Comparison of ENCODE assay signal across 19 cellular contexts in genomic region chr13:22270881-22271280, GRCh38.
"Had no signal": no experiment of that assay in that cellular context is flagged by ENCODE, and none has a peak within 500 bp of the region (broad histone marks: within the 10 kb centered on the region; RNA-seq: fewer than 3 reads in every experiment).

No MANE protein-coding gene starts in this region.

- H3K36me3 ChIP-seq: esophagus muscularis mucosa, gastroesophageal sphincter, heart left ventricle, left lung, lower lobe of right lung had no signal

- DNase-seq: dermis blood vessel endothelial cell; dorsolateral prefrontal cortex; effector CD4-positive, alpha-beta T cell; effector memory CD4-positive, alpha-beta T cell; foreskin keratinocyte; heart left ventricle; hypothalamus; immature natural killer cell; left cardiac atrium; left lung; left ventricle myocardium superior; lower lobe of right lung; mesenchymal stem cell; mucosa of descending colon; naive thymus-derived CD4-positive, alpha-beta T cell had no signal

- ATAC-seq: foreskin keratinocyte; gastroesophageal sphincter; heart left ventricle; left cardiac atrium; left lung; left ventricle myocardium superior; lower lobe of right lung; mucosa of descending colon; naive thymus-derived CD4-positive, alpha-beta T cell had no signal

- H3K4me3 ChIP-seq: coronary artery, dorsolateral prefrontal cortex, esophagus muscularis mucosa, gastroesophageal sphincter, heart left ventricle, hepatocyte, left lung, lower lobe of right lung, mucosa of descending colon had no signal

- H3K27me3 ChIP-seq: esophagus muscularis mucosa, foreskin keratinocyte, gastroesophageal sphincter, heart left ventricle, hepatocyte, left lung had no signal

- H3K9me3 ChIP-seq: gastroesophageal sphincter, heart left ventricle, left lung, lower lobe of right lung, mucosa of descending colon had no signal

- H3K4me1 ChIP-seq: esophagus muscularis mucosa, foreskin keratinocyte, gastroesophageal sphincter, heart left ventricle, left lung, lower lobe of right lung had no signal

- H3K27ac ChIP-seq: coronary artery, dorsolateral prefrontal cortex, esophagus muscularis mucosa, foreskin keratinocyte, gastroesophageal sphincter, heart left ventricle, hepatocyte, left lung, lower lobe of right lung had no signal
